In genomic region chr19:1619703-1620102, GRCh38 we compare ENCODE assay signal across 2 cellular contexts.
TF ChIP-seq lines count a peak whose summit lies in the region.

No MANE protein-coding gene starts in this region.

TF ChIP-seq in SK-N-SH, 30 proteins besides CTCF, POLR2A, EP300 and RAD21 (continued from another document):
- TF ChIP-seq MXI1 (IDR thresholded peaks at IDR 0.05; ENCODE audit: low read depth, low read length) (no peak), IRF3 (IDR thresholded peaks at IDR 0.05; ENCODE audit: low read depth, low read length) (no peak), GATA2 (CRISPR knock-in tag; IDR thresholded peaks at IDR 0.05) (no peak)

TF ChIP-seq in SK-N-SH treated with all-trans-retinoic acid at 6 μM for 48 hours, 23 proteins besides CTCF, POLR2A, EP300 and RAD21 (continued from another document):
- TF ChIP-seq POU6F1 (CRISPR knock-in tag; IDR thresholded peaks at IDR 0.05; ENCODE audit: borderline replicate concordance, low read depth), result no peak
- TF ChIP-seq TSHZ2 (CRISPR knock-in tag; IDR thresholded peaks at IDR 0.05), result no peak
- no peak for TF ChIP-seq ZFP3 (CRISPR knock-in tag; IDR thresholded peaks at IDR 0.05)
- no peak for TF ChIP-seq CREB5 (CRISPR knock-in tag; IDR thresholded peaks at IDR 0.05; ENCODE audit: low read depth)
- no peak for TF ChIP-seq GLIS3 (CRISPR knock-in tag; IDR thresholded peaks at IDR 0.05)
- no peak for TF ChIP-seq RARB (CRISPR knock-in tag; IDR thresholded peaks at IDR 0.05)
- no peak for TF ChIP-seq OSR1 (CRISPR knock-in tag; IDR thresholded peaks at IDR 0.05)
- TF ChIP-seq PPARA (CRISPR knock-in tag; IDR thresholded peaks at IDR 0.05; ENCODE audit: borderline replicate concordance), result no peak
- TF ChIP-seq CSRNP3 (CRISPR knock-in tag; IDR thresholded peaks at IDR 0.05), result no peak
- no peak for TF ChIP-seq TCF4 (CRISPR knock-in tag; IDR thresholded peaks at IDR 0.05; ENCODE audit: borderline replicate concordance)
- no peak for TF ChIP-seq ZNF70 (CRISPR knock-in tag; IDR thresholded peaks at IDR 0.05)
- no peak for TF ChIP-seq PATZ1 (CRISPR knock-in tag; IDR thresholded peaks at IDR 0.05; ENCODE audit: borderline replicate concordance)
